In the genomic region with DNA sequence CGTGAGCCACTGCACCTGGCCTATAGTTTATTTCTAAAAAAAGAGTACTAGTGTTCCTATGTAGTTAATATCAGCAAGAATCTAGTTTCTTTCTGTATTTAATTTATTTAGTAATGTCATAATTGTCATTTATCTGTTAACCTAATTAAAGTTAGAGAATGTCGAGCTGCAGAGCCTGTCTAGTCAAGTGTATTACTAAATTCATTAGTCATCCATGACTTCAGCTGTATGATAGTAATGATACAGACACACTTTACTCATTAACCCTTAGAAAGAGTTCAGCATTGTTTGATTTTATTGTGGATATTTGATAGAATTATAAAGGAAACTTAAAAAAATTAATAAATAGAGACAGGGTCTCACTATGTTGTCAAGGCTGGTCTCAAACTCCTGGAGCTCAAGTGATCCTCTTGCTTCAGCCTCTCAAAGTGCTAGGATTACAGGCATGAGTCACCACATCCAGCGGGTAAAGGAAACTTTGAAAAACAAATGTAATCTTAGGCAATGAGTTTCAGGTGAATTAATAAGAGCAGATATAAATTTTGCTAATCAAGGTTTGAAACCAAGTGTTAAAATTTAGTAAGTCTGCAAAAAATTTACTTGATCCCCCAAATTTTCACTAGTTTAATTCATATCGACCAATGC, we compare ENCODE assay signal across 20 cellular contexts.
DNase-seq lines count a peak whose midpoint lies in the region; FAIRE-seq and TF ChIP-seq lines count a peak whose summit lies in the region.
"Had no signal": no experiment of that assay in that cellular context is flagged by ENCODE, and none has a peak within 500 bp of the region (broad histone marks: within the 10 kb centered on the region; RNA-seq: fewer than 3 reads in every experiment).

No MANE protein-coding gene starts in this region.

- dilution Hi-C loops in endothelial cell of umbilical vein (cut with MboI; ENCODE audit: extremely low pct_ligation_motif_present, low sequenced_read_pairs) = no loop called here

- no peak overlapping the region for H3K27ac ChIP-seq in endothelial cell of umbilical vein (ENCODE audit: insufficient read depth, low read depth, low read length)
- no peak overlapping the region for H3K27ac ChIP-seq in effector memory CD4-positive, alpha-beta T cell (ENCODE audit: insufficient read depth, low read length, poor library complexity, severe bottlenecking)
- H3K27ac ChIP-seq: C4-2B had no signal

- no peak overlapping the region for H3K4me2 ChIP-seq in endothelial cell of umbilical vein (ENCODE audit: insufficient read depth, low read length)

- no peaks in the 10 kb centered on the region for H3K79me2 ChIP-seq in endothelial cell of umbilical vein (ENCODE audit: control insufficient read depth, insufficient read depth, low read length)

- no peaks in the 10 kb centered on the region for H3K4me1 ChIP-seq in endothelial cell of umbilical vein (ENCODE audit: control insufficient read depth, extremely low read depth, insufficient read depth, low read length)
- no peaks in the 10 kb centered on the region for H3K4me1 ChIP-seq in effector memory CD4-positive, alpha-beta T cell (ENCODE audit: control insufficient read depth, insufficient read depth, low read length, poor library complexity, severe bottlenecking)

- no peak overlapping the region for H3K4me3 ChIP-seq in endothelial cell of umbilical vein (replicated peaks in 1 of 3; ENCODE audit: insufficient read depth in 1 of 3, low read depth in 1 of 3, low read length in 3 of 3)
- no peak overlapping the region for H3K4me3 ChIP-seq in effector memory CD4-positive, alpha-beta T cell (ENCODE audit: insufficient read depth, low read depth, low read length, poor library complexity, severe bottlenecking)

- no peak overlapping the region for H3K9ac ChIP-seq in endothelial cell of umbilical vein (replicated peaks; ENCODE audit: extremely low read depth, insufficient read depth, low read length)

- no peak overlapping the region for H2AFZ ChIP-seq in endothelial cell of umbilical vein (ENCODE audit: low read depth, low read length)

- H4K20me1 ChIP-seq in endothelial cell of umbilical vein (replicated peaks; ENCODE audit: control insufficient read depth, extremely low read depth, insufficient read depth, low read length) = no peaks in the 10 kb centered on the region

- H3K36me3 ChIP-seq in endothelial cell of umbilical vein (ENCODE audit: control insufficient read depth in 2 of 2, extremely low read depth in 1 of 2, insufficient read depth in 2 of 2, low read length in 2 of 2) = no peaks in the 10 kb centered on the region
- no peaks in the 10 kb centered on the region for H3K36me3 ChIP-seq in effector memory CD4-positive, alpha-beta T cell (ENCODE audit: control insufficient read depth, insufficient read depth, low read length)

- no peaks in the 10 kb centered on the region for H3K9me1 ChIP-seq in endothelial cell of umbilical vein (replicated peaks; ENCODE audit: control insufficient read depth, extremely low read depth, insufficient read depth, low read length)

- CTCF ChIA-PET in endothelial cell of umbilical vein (lab: Charles Lee) = no interaction called here

- no peak for TF ChIP-seq POLR2A in endothelial cell of umbilical vein (IDR thresholded peaks at IDR 0.05; ENCODE audit: low read depth, low read length)

- FAIRE-seq in endothelial cell of umbilical vein (lab: Jason Lieb, UNC) = peak; percentile 18
- FAIRE-seq: GM12891, GM18507, H1 had no signal

- intact Hi-C loops in endothelial cell of umbilical vein (cut with micrococcal nuclease) = no loop called here

- H3K27me3 ChIP-seq in endothelial cell of umbilical vein (ENCODE audit: control insufficient read depth in 2 of 2, insufficient read depth in 2 of 2, low read length in 2 of 2) = no peaks in the 10 kb centered on the region
- H3K27me3 ChIP-seq in effector memory CD4-positive, alpha-beta T cell (replicated peaks; ENCODE audit: control insufficient read depth, insufficient read depth, low read length, poor library complexity, severe bottlenecking) = no peaks in the 10 kb centered on the region

- H3K9me3 ChIP-seq in endothelial cell of umbilical vein (replicated peaks; ENCODE audit: control insufficient read depth, insufficient read depth, low read length) = no peaks in the 10 kb centered on the region
- H3K9me3 ChIP-seq in effector memory CD4-positive, alpha-beta T cell (ENCODE audit: control insufficient read depth, low read length) = no peaks in the 10 kb centered on the region

- POLR2A ChIA-PET in endothelial cell of umbilical vein (lab: Charles Lee) = no interaction called here

- peak; percentile 28 for DNase-seq in ELR (ENCODE audit: low read depth)
- DNase-seq in HT1080 (ENCODE audit: low read depth) = peak; percentile 35
- DNase-seq in endothelial cell of umbilical vein (ENCODE audit: low read depth, low spot score) = no peak
- peak; percentile 65 for DNase-seq in kidney tubule cell (ENCODE audit: low spot score)
- no peak for DNase-seq in NCI-H446 (lab: John Stamatoyannopoulos, UW)
- DNase-seq in activated effector memory CD4-positive, alpha-beta T cell treated with anti-CD3 and anti-CD28 coated beads, Interleukin-2, amount 50 U/mL, for 16 hours = no peak
- no peak for DNase-seq in SHP77 (lab: John Stamatoyannopoulos, UW)
- no peak for DNase-seq in effector memory CD4-positive, alpha-beta T cell
- DNase-seq: DMS 273 treated with DMSO at 0.1 percent for 48 hours, GF-D8, IMR-90, Karpas-422, MM.1S, NCI-H1105, NCI-H187, OCI-M1 had no signal

- BruUV-seq in endothelial cell of umbilical vein (replicated peaks; lab: Mats Ljungman, UMichigan) = no TSS peak

- no peak for TF ChIP-seq CTCF in endothelial cell of umbilical vein (IDR thresholded peaks at IDR 0.05; ENCODE audit: extremely low read depth in 1 of 2, insufficient read depth in 1 of 2, low read depth in 1 of 2, low read length in 2 of 2)

TF ChIP-seq in endothelial cell of umbilical vein, 7 proteins besides CTCF, POLR2A, EP300 and RAD21:
- no peak for TF ChIP-seq JUN (IDR thresholded peaks at IDR 0.05; ENCODE audit: borderline replicate concordance, insufficient read depth, insufficient read length, low read depth)
- no peak for TF ChIP-seq MYC (IDR thresholded peaks at IDR 0.05; ENCODE audit: low read depth, low read length)
- no peak for TF ChIP-seq GATA2 (IDR thresholded peaks at IDR 0.05; ENCODE audit: insufficient read depth, insufficient read length, low read depth, low read length)
- no peak for TF ChIP-seq POLR2AphosphoS5 (IDR thresholded peaks at IDR 0.05; ENCODE audit: insufficient read depth, low read depth, low read length)
- TF ChIP-seq EZH2 (IDR thresholded peaks at IDR 0.05; ENCODE audit: borderline replicate concordance, low read depth, low read length, severe bottlenecking) = no peak
- TF ChIP-seq, protein P1, sequence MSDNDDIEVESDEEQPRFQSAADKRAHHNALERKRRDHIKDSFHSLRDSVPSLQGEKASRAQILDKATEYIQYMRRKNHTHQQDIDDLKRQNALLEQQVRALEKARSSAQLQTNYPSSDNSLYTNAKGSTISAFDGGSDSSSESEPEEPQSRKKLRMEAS (IDR thresholded peaks at IDR 0.05; ENCODE audit: insufficient read depth, insufficient read length) = no peak
- no peak for TF ChIP-seq FOS (IDR thresholded peaks at IDR 0.05; ENCODE audit: borderline replicate concordance, insufficient read depth, low read length)
TF ChIP-seq in endothelial cell of umbilical vein: peak in this region for 0.

Comparison
In these comparisons a context has a peak if more than half of its experiments do, and no peak if none do; other contexts are left out.
1. DNase-seq: peak in ELR (single experiment), HT1080 (single experiment) and kidney tubule cell (single experiment); none in endothelial cell of umbilical vein (single experiment), NCI-H446 (0 of 2), activated effector memory CD4-positive, alpha-beta T cell treated with anti-CD3 and anti-CD28 coated beads, Interleukin-2, amount 50 U/mL, for 16 hours (single experiment), SHP77 (0 of 2) and effector memory CD4-positive, alpha-beta T cell (0 of 3).